In genomic region chr4:56978750-56979303, GRCh38 we compare ENCODE assay signal across 8 cellular contexts. TPM values are rescaled to one million over a fixed set of nuclear protein-coding genes. Genes with fewer than 3 reads are reported as not detected.
DNase-seq lines count a peak whose midpoint lies in the region; ATAC-seq and TF ChIP-seq lines count a peak whose summit lies in the region.

POLR2B (plus strand) TSS chr4:56978896; CDS start chr4:56978986, 90 bp downstream.

- peaks cover 13% of the 10 kb centered on the region for H3K36me3 Mint-ChIP-seq in activated T-cell treated with anti-CD3 and anti-CD28 coated beads, Interleukin-2, amount 50 U/mL, for 4 hours (ENCODE audit: insufficient read depth)

- peak within 1 kb of the TSS; percentile 100 for H3K4me3 ChIP-seq in Jurkat, Clone E6-1 (ENCODE audit: low read length)
- peak within 1 kb of the TSS; percentile 74 to 96 for H3K4me3 ChIP-seq in Panc1 (ENCODE audit: low read depth in 2 of 2, low read length in 2 of 2)
- peak within 1 kb of the TSS; percentile 94 to 99 for H3K4me3 ChIP-seq in muscle layer of duodenum (ENCODE audit: low read depth in 1 of 2, low read length in 2 of 2)

- H3K4me1 ChIP-seq in Panc1 (ENCODE audit: control insufficient read depth, insufficient read depth, low read length): peaks cover 13% of the 10 kb centered on the region
- peaks cover 13 to 45% of the 10 kb centered on the region in 2 donors for H3K4me1 ChIP-seq in muscle layer of duodenum (ENCODE audit: control insufficient read depth in 1 of 2, insufficient read depth in 2 of 2, low read length in 2 of 2)

- DNase-seq in DMS153 treated with DMSO at 0.1 percent for 48 hours (lab: John Stamatoyannopoulos, UW; ENCODE audit: unreplicated experiment) (peak; percentile 96), Panc1 (ENCODE audit: low read depth, low spot score) (peak; percentile 80)
- peak; percentile 93 for DNase-seq in Jurkat, Clone E6-1 (ENCODE audit: low read depth, low spot score)
- peak; percentile 75 for DNase-seq in activated T-cell treated with anti-CD3 and anti-CD28 coated beads, Interleukin-2, amount 50 U/mL, for 4 hours
- DNase-seq in stimulated activated CD8-positive, alpha-beta memory T cell treated with anti-CD3 and anti-CD28 coated beads, Interleukin-7, amount 100 ng/mL, for 48 hours (ENCODE audit: extremely low read depth in 1 of 2, low read depth in 1 of 2): peak; percentile 79 to 95

- ATAC-seq in GM21619 (IDR thresholded peaks at IDR 0.05; ENCODE audit: unreplicated experiment) (peak; percentile 48), Panc1 (peak; percentile 83), esophagus mucosa (peak; percentile 80)
- peak; percentile 27 to 29 for ATAC-seq in activated T-cell treated with anti-CD3 and anti-CD28 coated beads, Interleukin-2, amount 50 U/mL, for 4 hours

- intact Hi-C loops in Panc1 (cut with micrococcal nuclease; ENCODE audit: unreplicated experiment): no loop called here

- peak within 1 kb of the TSS; percentile 95 for H3K27ac ChIP-seq in Panc1 (ENCODE audit: low read length)
- H3K27ac ChIP-seq in muscle layer of duodenum (ENCODE audit: low read length): peak within 1 kb of the TSS; percentile 93

- no peak for TF ChIP-seq CTCF in Panc1 (IDR thresholded peaks at IDR 0.05)

- H3K27me3 ChIP-seq in Panc1 (ENCODE audit: control insufficient read depth, insufficient read depth, low read length): no peaks in the 10 kb centered on the region
- H3K27me3 ChIP-seq in muscle layer of duodenum (ENCODE audit: low read depth, low read length): no peaks in the 10 kb centered on the region

- in situ Hi-C loops in Panc1 (cut with HindIII; ENCODE audit: low pct_unique_long_range_greater_than_20kb, low sequenced_read_pairs): no loop called here

- POLR2A ChIA-PET in Panc1 (lab: Charles Lee): interaction anchor here (0.6 to 1.7 kb wide), 4 partner anchors 10 to 64 kb away, joined by 4 to 11 read pairs (median 10); no protein-coding TSS in a partner anchor

- peaks cover 57% of the 10 kb centered on the region for H3K4me1 Mint-ChIP-seq in activated T-cell treated with anti-CD3 and anti-CD28 coated beads, Interleukin-2, amount 50 U/mL, for 4 hours (ENCODE audit: low read depth)

- CTCF ChIA-PET in Panc1 (lab: Charles Lee): no interaction called here

- H3K27me3 Mint-ChIP-seq in activated T-cell treated with anti-CD3 and anti-CD28 coated beads, Interleukin-2, amount 50 U/mL, for 4 hours (ENCODE audit: low read depth): no peaks in the 10 kb centered on the region

- H3K9me3 Mint-ChIP-seq in activated T-cell treated with anti-CD3 and anti-CD28 coated beads, Interleukin-2, amount 50 U/mL, for 4 hours: no peaks in the 10 kb centered on the region

- H3K4me3 Mint-ChIP-seq in activated T-cell treated with anti-CD3 and anti-CD28 coated beads, Interleukin-2, amount 50 U/mL, for 4 hours: peak within 1 kb of the TSS; percentile 99

- TSS peak; percentile 93 for BruUV-seq in Panc1 (replicated peaks; lab: Mats Ljungman, UMichigan)

- H3K9me3 ChIP-seq in Panc1 (ENCODE audit: control insufficient read depth, insufficient read depth, low read depth, low read length): no peaks in the 10 kb centered on the region
- no peaks in the 10 kb centered on the region for H3K9me3 ChIP-seq in muscle layer of duodenum (ENCODE audit: control insufficient read depth in 1 of 2, low read length in 2 of 2)

- H3K36me3 ChIP-seq in Panc1 (ENCODE audit: control insufficient read depth, insufficient read depth, low read length) (peaks cover 11% of the 10 kb centered on the region), muscle layer of duodenum (ENCODE audit: control insufficient read depth in 1 of 2, insufficient read depth in 2 of 2, low read length in 2 of 2) (peaks cover under 1 to 5% of the 10 kb centered on the region in 2 donors)

RNA-seq across cellular contexts. Expression of gene POLR2B, which starts in this region (rescaled TPM):
- polyA plus RNA-seq in Jurkat, Clone E6-1 (2012; ENCODE audit: insufficient read depth, insufficient read length): 95.2 TPM
- 84.1 TPM for total RNA-seq in Panc1 (2021; ENCODE audit: unreplicated experiment)
- polyA plus RNA-seq in Panc1 (2012; ENCODE audit: insufficient read length): 37.2 TPM
- 100 to 1,000 TPM; 129 to 136 (median 130) TPM for total RNA-seq in activated T-cell treated with anti-CD3 and anti-CD28 coated beads, Interleukin-2, amount 50 U/mL, for 4 hours
- 38.9 TPM for total RNA-seq in esophagus mucosa

Comparison
In these comparisons a context has a peak if more than half of its experiments do, and no peak if none do; other contexts are left out.
1. Peak in every context shown above with its lines: DNase-seq, ATAC-seq, H3K4me3 ChIP-seq and H3K27ac ChIP-seq.
2. ATAC-seq: peak in every context shown above with its lines; median percentile 83 in Panc1; 80 in esophagus mucosa; 48 in GM21619; 28 in activated T-cell treated with anti-CD3 and anti-CD28 coated beads, Interleukin-2, amount 50 U/mL, for 4 hours.